Comparison of ENCODE assay signal across 8 cellular contexts in the genomic region with DNA sequence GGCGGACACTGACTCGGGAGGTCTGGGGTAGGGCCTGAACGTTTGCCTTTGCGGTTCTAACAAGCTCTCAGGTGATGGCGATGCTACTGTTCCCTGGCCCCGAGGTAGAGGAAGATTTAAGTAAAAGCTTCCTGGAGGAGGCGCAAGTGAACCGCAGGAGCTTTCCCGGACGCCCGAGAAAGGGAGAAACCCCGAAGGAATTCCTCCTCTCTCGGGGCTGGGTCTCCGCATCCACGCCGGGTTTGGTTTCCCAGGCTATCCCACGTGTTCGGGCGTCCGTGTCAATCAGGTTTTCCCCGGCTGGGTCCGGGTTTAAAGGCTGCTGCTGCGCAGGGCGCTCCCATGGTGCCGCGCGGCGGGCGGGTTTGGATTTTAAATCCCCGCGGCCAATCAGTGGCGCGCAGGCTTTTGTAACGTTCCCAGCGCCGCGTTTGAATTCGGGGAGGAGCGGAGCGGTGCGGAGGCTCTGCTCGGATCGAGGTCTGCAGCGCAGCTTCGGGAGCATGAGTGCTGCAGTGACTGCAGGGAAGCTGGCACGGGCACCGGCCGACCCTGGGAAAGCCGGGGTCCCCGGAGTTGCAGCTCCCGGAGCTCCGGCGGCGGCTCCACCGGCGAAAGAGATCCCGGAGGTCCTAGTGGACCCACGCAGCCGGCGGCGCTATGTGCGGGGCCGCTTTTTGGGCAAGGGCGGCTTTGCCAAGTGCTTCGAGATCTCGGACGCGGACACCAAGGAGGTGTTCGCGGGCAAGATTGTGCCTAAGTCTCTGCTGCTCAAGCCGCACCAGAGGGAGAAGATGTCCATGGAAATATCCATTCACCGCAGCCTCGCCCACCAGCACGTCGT. TPM values are rescaled to one million over a fixed set of nuclear protein-coding genes. Genes with fewer than 3 reads are reported as not detected.
A peak's percentile ranks its signal among the peaks of the same experiment; 100 is the strongest.
DNase-seq lines count a peak whose midpoint lies in the region; ATAC-seq, FAIRE-seq and TF ChIP-seq lines count a peak whose summit lies in the region.

Gene PLK1 (plus strand): TSS at position 460 of the 844 bp plus-strand sequence. CDS start 44 bp downstream, at position 504.

- peaks cover 22% of the 10 kb centered on the region for H3K4me1 Mint-ChIP-seq in activated naive CD8-positive, alpha-beta T cell treated with anti-CD3 and anti-CD28 coated beads, Interleukin-2, amount 50 U/mL, for 24 hours

- peak within 1 kb of the TSS; percentile 90 for H3K4me3 Mint-ChIP-seq in activated naive CD8-positive, alpha-beta T cell treated with anti-CD3 and anti-CD28 coated beads, Interleukin-2, amount 50 U/mL, for 24 hours

- WGBS in heart right ventricle, 2 donors, result 1 to 3% methylated on average over 75 of the region's 75 CpGs
- WGBS in prostate gland, result 1% methylated on average over 54 of the region's 75 CpGs

- H3K27me3 ChIP-seq in heart right ventricle, result no peaks in the 10 kb centered on the region
- no peaks in the 10 kb centered on the region for H3K27me3 ChIP-seq in prostate gland (replicated peaks; ENCODE audit: insufficient read depth)

- TF ChIP-seq POLR2A in prostate gland (IDR thresholded peaks at IDR 0.05), result no peak

- H3K36me3 ChIP-seq in heart right ventricle (peaks cover 0 to 58% (median 0%) of the 10 kb centered on the region in 9 donors), prostate gland (no peaks in the 10 kb centered on the region)

- H3K27ac ChIP-seq in heart right ventricle (peak within 1 kb of the TSS in 1 of 10 donors; percentile 32), prostate gland (peak within 1 kb of the TSS in 1 of 2 donors; percentile 56)

- CTCF ChIA-PET in GM10248 (lab: Yijun Ruan, JAX), result interaction anchor here (1.0 to 2.9 kb wide), 11 partner anchors 8 to 826 kb away, joined by 3 to 13 read pairs (median 5); no protein-coding TSS in a partner anchor

- H3K27ac Mint-ChIP-seq in activated naive CD8-positive, alpha-beta T cell treated with anti-CD3 and anti-CD28 coated beads, Interleukin-2, amount 50 U/mL, for 24 hours, result peak within 1 kb of the TSS; percentile 67

- FAIRE-seq in urothelium cell line (lab: Jason Lieb, UNC), result no peak

- H3K4me3 ChIP-seq in heart right ventricle (peak within 1 kb of the TSS; percentile 31 to 77 (median 60)), prostate gland (peak within 1 kb of the TSS; percentile 37 to 44)

- POLR2A ChIA-PET in GM10248 (lab: Yijun Ruan, JAX), result interaction anchor here (0.9 to 1.0 kb wide), 2 partner anchors 7 to 8 kb away, joined by 3 read pairs; no protein-coding TSS in a partner anchor

- DNase-seq in GM10248 (ENCODE audit: extremely low spot score), result peak; percentile 94
- peak; percentile 84 for DNase-seq in NCI-H1105 (lab: John Stamatoyannopoulos, UW)
- peak; percentile 57 for DNase-seq in T follicular helper cell (ENCODE audit: low read depth)
- peak; percentile 86 for DNase-seq in activated naive CD8-positive, alpha-beta T cell treated with anti-CD3 and anti-CD28 coated beads, Interleukin-2, amount 50 U/mL, for 24 hours
- peak; percentile 64 to 74 for DNase-seq in heart right ventricle
- peak; percentile 68 for DNase-seq in prostate gland (ENCODE audit: low spot score)
- peak; percentile 90 for DNase-seq in urothelium cell line (ENCODE audit: low spot score)

- no peaks in the 10 kb centered on the region for H3K9me3 Mint-ChIP-seq in activated naive CD8-positive, alpha-beta T cell treated with anti-CD3 and anti-CD28 coated beads, Interleukin-2, amount 50 U/mL, for 24 hours

- H3K9me3 ChIP-seq in heart right ventricle (no peaks in the 10 kb centered on the region), prostate gland (no peaks in the 10 kb centered on the region)

- H3K36me3 Mint-ChIP-seq in activated naive CD8-positive, alpha-beta T cell treated with anti-CD3 and anti-CD28 coated beads, Interleukin-2, amount 50 U/mL, for 24 hours (ENCODE audit: low read depth), result peaks cover 37% of the 10 kb centered on the region

- intact Hi-C loops in heart right ventricle (cut with DNase I), result no loop called here
- intact Hi-C loops in prostate gland (cut with DNase I), result loop anchor here (10.0 kb wide), 1 partner anchor 356 kb away; no protein-coding TSS in a partner anchor

- H3K27me3 Mint-ChIP-seq in activated naive CD8-positive, alpha-beta T cell treated with anti-CD3 and anti-CD28 coated beads, Interleukin-2, amount 50 U/mL, for 24 hours, result peaks cover 2% of the 10 kb centered on the region

- ATAC-seq in HG02588 (IDR thresholded peaks at IDR 0.05; ENCODE audit: unreplicated experiment), result peak; percentile 81
- peak; percentile 98 for ATAC-seq in activated naive CD8-positive, alpha-beta T cell treated with anti-CD3 and anti-CD28 coated beads, Interleukin-2, amount 50 U/mL, for 24 hours
- ATAC-seq in heart right ventricle, result peak; percentile 89 to 96 (median 93)

- TF ChIP-seq CTCF in GM10248 (IDR thresholded peaks at IDR 0.05; ENCODE audit: control extremely low read depth, extremely low read depth, low read depth, missing control alignments) (no peak), heart right ventricle (IDR thresholded peaks at IDR 0.05) (peak in 6 of 9 donors; percentile 19 to 49 (median 34)), prostate gland (IDR thresholded peaks at IDR 0.05) (peak in 3 of 4 experiments; percentile 10 to 53 (median 41))

- H3K4me1 ChIP-seq in heart right ventricle, result peaks cover 3 to 33% (median 13%) of the 10 kb centered on the region in 9 donors
- no peaks in the 10 kb centered on the region for H3K4me1 ChIP-seq in prostate gland (replicated peaks)

RNA-seq across cellular contexts. Expression of gene PLK1, which starts in this region (rescaled TPM):
- total RNA-seq in heart right ventricle (1 to 10 TPM in 4 of 10 donors, under 1 TPM in 6; 0.32 to 6.0 (median 0.97) TPM), prostate gland (1 to 10 TPM; 2.6 to 8.7 TPM)
- polyA plus RNA-seq in heart right ventricle, result 1 to 10 TPM in 1 of 2 donors, under 1 TPM in 1; 0.87 to 1.2 TPM
